Comparison of ENCODE assay signal across 1 cellular context in genomic region chr5:28499764-28500290, GRCh38.
TF ChIP-seq lines count a peak whose summit lies in the region.

No MANE protein-coding gene starts in this region.

TF ChIP-seq in A549, 52 proteins besides CTCF, POLR2A, EP300 and RAD21 (continued from another document):
- TF ChIP-seq ATOH8 (CRISPR knock-in tag; IDR thresholded peaks at IDR 0.05; ENCODE audit: low read depth): no peak
- no peak for TF ChIP-seq EHF (CRISPR knock-in tag; IDR thresholded peaks at IDR 0.05)
- TF ChIP-seq PHF8 (IDR thresholded peaks at IDR 0.05; ENCODE audit: borderline replicate concordance, low read depth): no peak
